ENCODE assay signal across 1 cellular context in the genomic region with DNA sequence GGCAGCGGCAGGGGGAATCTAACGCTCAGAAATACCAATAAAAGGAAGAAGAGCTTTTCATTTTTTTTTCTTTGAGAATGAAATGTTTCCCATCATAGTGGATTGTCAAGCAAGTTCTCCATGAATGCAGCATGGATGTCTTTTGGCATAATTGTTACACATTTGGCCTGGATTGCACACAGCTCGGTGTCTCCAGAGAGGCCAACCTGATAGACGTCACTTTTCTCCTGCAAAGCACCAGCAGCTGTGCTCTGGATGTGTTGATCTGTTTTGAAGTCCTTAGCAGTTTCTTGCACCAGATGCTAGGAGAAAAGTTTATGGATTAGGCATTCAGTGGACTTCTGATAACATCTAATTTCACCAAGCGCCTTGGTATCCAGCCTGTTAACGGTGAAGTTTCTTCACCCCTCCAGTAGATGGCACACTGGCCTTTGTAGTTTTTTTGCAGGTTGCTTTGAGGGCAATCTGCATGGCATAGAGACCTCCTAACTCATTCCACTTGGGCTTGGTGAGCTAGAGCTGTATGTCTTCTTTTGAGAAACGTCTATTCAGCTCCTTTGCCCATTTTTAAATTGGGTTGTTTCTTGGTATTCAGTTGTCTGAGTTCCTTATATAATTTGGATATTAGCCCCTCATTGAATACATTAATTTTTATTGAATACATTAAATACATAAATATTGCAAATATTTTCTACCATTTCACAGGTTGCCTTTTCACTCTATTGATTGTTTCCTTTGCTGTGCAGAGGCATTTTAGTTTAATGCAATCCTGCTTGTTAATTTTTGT.
TF ChIP-seq lines count a peak whose summit lies in the region.

No MANE protein-coding gene starts in this region.

TF ChIP-seq in IMR-90, 13 proteins besides CTCF, POLR2A, EP300 and RAD21 (continued from another document):
- TF ChIP-seq, protein P1, sequence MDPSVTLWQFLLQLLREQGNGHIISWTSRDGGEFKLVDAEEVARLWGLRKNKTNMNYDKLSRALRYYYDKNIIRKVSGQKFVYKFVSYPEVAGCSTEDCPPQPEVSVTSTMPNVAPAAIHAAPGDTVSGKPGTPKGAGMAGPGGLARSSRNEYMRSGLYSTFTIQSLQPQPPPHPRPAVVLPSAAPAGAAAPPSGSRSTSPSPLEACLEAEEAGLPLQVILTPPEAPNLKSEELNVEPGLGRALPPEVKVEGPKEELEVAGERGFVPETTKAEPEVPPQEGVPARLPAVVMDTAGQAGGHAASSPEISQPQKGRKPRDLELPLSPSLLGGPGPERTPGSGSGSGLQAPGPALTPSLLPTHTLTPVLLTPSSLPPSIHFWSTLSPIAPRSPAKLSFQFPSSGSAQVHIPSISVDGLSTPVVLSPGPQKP (IDR thresholded peaks at IDR 0.05; ENCODE audit: borderline replicate concordance, low read depth, low read length): no peak
- TF ChIP-seq CEBPB (IDR thresholded peaks at IDR 0.05; ENCODE audit: low read depth, low read length) (no peak), RCOR1 (IDR thresholded peaks at IDR 0.05; ENCODE audit: insufficient replicate concordance, low read length) (no peak), CHD1 (IDR thresholded peaks at IDR 0.05; ENCODE audit: low read depth, low read length) (no peak), MXI1 (IDR thresholded peaks at IDR 0.05; ENCODE audit: borderline replicate concordance, low read depth, low read length) (no peak), RFX5 (IDR thresholded peaks at IDR 0.05; ENCODE audit: low read depth, low read length) (no peak)
- TF ChIP-seq, protein P2, sequence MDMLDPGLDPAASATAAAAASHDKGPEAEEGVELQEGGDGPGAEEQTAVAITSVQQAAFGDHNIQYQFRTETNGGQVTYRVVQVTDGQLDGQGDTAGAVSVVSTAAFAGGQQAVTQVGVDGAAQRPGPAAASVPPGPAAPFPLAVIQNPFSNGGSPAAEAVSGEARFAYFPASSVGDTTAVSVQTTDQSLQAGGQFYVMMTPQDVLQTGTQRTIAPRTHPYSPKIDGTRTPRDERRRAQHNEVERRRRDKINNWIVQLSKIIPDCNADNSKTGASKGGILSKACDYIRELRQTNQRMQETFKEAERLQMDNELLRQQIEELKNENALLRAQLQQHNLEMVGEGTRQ (IDR thresholded peaks at IDR 0.05; ENCODE audit: low read depth, low read length): no peak
